Comparison of ENCODE assay signal across 11 cellular contexts in the genomic region with DNA sequence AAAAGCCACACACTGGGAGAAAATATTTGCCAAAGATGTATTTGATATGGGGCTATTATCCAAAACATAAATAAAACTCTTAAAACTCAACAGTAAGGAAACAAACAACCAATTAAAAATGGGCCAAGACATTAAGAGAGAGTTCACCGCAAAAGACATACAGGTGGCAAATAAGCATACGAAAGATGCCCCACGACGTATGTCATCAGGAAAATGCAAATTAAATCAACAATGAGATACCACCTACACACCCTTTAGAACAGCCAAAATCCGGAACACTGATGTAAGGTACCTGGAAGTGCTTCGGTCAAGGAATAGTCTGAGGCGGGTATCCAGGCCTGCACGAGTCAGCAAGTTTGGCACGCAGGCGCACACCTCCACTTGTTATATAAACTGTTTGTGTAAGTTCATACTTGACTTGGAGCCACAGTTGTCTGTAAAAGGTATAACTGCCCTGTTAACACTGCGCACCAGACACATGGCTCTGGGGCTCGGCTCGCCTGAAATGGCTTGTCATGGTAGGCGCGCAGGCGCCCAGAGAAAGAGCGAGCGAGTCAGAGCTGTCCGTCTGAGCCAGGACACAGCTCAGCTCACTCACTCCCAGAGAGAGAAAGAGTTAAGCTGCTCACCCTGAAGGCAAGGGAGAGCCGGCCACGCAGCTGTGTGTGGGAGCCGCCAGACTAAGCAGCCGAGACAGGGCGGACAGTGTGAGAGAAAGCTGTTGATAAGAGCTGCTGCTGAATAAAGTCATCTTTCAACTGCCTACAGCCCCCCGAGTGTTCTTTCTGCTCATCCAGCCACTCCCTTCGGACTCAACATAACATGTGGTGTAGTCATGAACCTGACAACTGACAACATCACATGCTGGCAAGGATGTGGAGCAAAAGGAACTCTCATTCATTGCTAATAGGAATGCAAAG.
DNase-seq lines count a peak whose midpoint lies in the region; ATAC-seq, FAIRE-seq and TF ChIP-seq lines count a peak whose summit lies in the region.
"Had no signal": no experiment of that assay in that cellular context is flagged by ENCODE, and none has a peak within 500 bp of the region (broad histone marks: within the 10 kb centered on the region; RNA-seq: fewer than 3 reads in every experiment).

No MANE protein-coding gene starts in this region.

- no peak overlapping the region; the same call in 1 of the 2 replicates for H3K18ac ChIP-seq in H1 (ENCODE audit: extremely low read depth, low read length)

- H3K27ac ChIP-seq in H1 (ENCODE audit: low read depth, low read length) (no peak overlapping the region), mesodermal cell (ENCODE audit: low read depth, low read length, severe bottlenecking) (peak overlapping the region; percentile 41), transverse colon (peak overlapping the region; percentile 58 to 85 (median 76))
- H3K27ac ChIP-seq: neural progenitor cell had no signal

- H4K5ac ChIP-seq in H1 (ENCODE audit: insufficient read length, low read depth, low read length), result no peak overlapping the region

- H2AK5ac ChIP-seq in H1 (ENCODE audit: low read depth, low read length), result no peak overlapping the region

- FAIRE-seq in H1 (lab: Jason Lieb, UNC), result no peak

- intact Hi-C loops in transverse colon (cut with DNase I; ENCODE audit: low total_unique reads), result loop anchor here (10.0 kb wide), 1 partner anchor 141 kb away; a partner anchor contains a TSS

- peak overlapping the region; percentile 3; the same call in 1 of the 2 replicates for H4K8ac ChIP-seq in H1 (ENCODE audit: extremely low read depth, insufficient read depth, low read length)

- H2BK12ac ChIP-seq in H1 (ENCODE audit: low read depth, low read length), result peak overlapping the region; percentile 76; the same call in 1 of the 2 replicates

- H3K36me3 ChIP-seq in H1 (ENCODE audit: control insufficient read depth in 2 of 4, insufficient read depth in 4 of 4, low read length in 3 of 4) (no peaks in the 10 kb centered on the region), mesodermal cell (ENCODE audit: control insufficient read depth, insufficient read depth, low read length) (no peaks in the 10 kb centered on the region), transverse colon (no peaks in the 10 kb centered on the region)
- H3K36me3 ChIP-seq: neural progenitor cell had no signal

- H3K4me3 ChIP-seq in H1 (ENCODE audit: extremely low read depth in 1 of 4, insufficient read depth in 2 of 4, low read depth in 3 of 4, low read length in 4 of 4), result no peak overlapping the region
- no peak overlapping the region for H3K4me3 ChIP-seq in mesodermal cell (ENCODE audit: extremely low read depth, insufficient read depth, low read length, poor library complexity, severe bottlenecking)
- H3K4me3 ChIP-seq in transverse colon, result peak overlapping the region in 2 of 4 donors; percentile 0 to 13
- H3K4me3 ChIP-seq: neural progenitor cell had no signal

- H3K4me1 ChIP-seq in H1 (replicated peaks in 1 of 4; ENCODE audit: control insufficient read depth in 3 of 4, insufficient read depth in 4 of 4, low read length in 3 of 4), result no peaks in the 10 kb centered on the region; a peak in 2 of 7 replicates
- H3K4me1 ChIP-seq in mesodermal cell (ENCODE audit: control insufficient read depth, insufficient read depth, low read length, poor library complexity, severe bottlenecking), result peaks cover 4% of the 10 kb centered on the region
- H3K4me1 ChIP-seq in transverse colon, result peaks cover 0 to 6% (median 0%) of the 10 kb centered on the region in 4 donors
- H3K4me1 ChIP-seq: neural progenitor cell had no signal

- WGBS in H1 (ENCODE audit: extremely low coverage in 1 of 2, insufficient coverage in 1 of 2, insufficient read length in 1 of 2, insufficient replicate concordance in 2 of 2, low coverage in 1 of 2, low lambda C conversion rate in 2 of 2, missing lambda C conversion rate in 1 of 2), 2 experiments, result 81% methylated on average over 26 of the region's 26 CpGs; no CpG with 5 or more reads in 1 of the 2 experiments
- WGBS in mesodermal cell (ENCODE audit: insufficient coverage in 2 of 2), 2 experiments, result 84 to 89% methylated on average over 24 to 25 of the region's 26 CpGs
- WGBS in transverse colon (ENCODE audit: low coverage in 1 of 2), 2 donors, result 76 to 96% methylated on average over 4 to 26 of the region's 26 CpGs

- H3K79me2 ChIP-seq in H1 (ENCODE audit: control insufficient read depth in 1 of 2, insufficient read depth in 2 of 2, low read length in 2 of 2), result no peaks in the 10 kb centered on the region

- no peak overlapping the region for H3K4ac ChIP-seq in H1 (replicated peaks; ENCODE audit: insufficient read length, low read depth, low read length)

- no peak overlapping the region for H2BK15ac ChIP-seq in H1 (ENCODE audit: low read length)

- TF ChIP-seq RAD21 in H1 (IDR thresholded peaks at IDR 0.05 in 1 of 2, conservative IDR thresholded peaks at IDR 0.05 in 1 of 2; ENCODE audit: low read depth in 2 of 2, low read length in 2 of 2), result no peak

- H3K9ac ChIP-seq in H1 (replicated peaks in 1 of 4; ENCODE audit: extremely low read depth in 1 of 4, low read depth in 3 of 4, low read length in 3 of 4), result no peak overlapping the region
- H3K9ac ChIP-seq: neural progenitor cell had no signal

- peak; percentile 52 for DNase-seq in OCI-M1 (lab: John Stamatoyannopoulos, UW)
- DNase-seq in H1 (ENCODE audit: low read depth in 1 of 2, low spot score in 2 of 2), result no peak
- DNase-seq in transverse colon, result peak; percentile 31
- DNase-seq in hepatic stellate cell (ENCODE audit: low spot score), result no peak
- no peak for DNase-seq in NCI-H1105 (lab: John Stamatoyannopoulos, UW)
- DNase-seq: activated CD4-positive, alpha-beta T cell treated with anti-CD3 and anti-CD28 coated beads for 1 hour; NCI-H2081 had no signal

- no peak overlapping the region for H3K56ac ChIP-seq in H1 (replicated peaks; ENCODE audit: insufficient read length, low read depth, low read length)

- CTCF ChIA-PET in H1 (lab: Charles Lee; ENCODE audit: partially characterized antibody), result interaction anchor here (0.7 to 7.7 kb wide), 2 partner anchors 6 to 192 kb away, joined by 3 to 83 read pairs; no protein-coding TSS in a partner anchor

- H3K27me3 ChIP-seq in H1 (replicated peaks in 1 of 4; ENCODE audit: control insufficient read depth in 3 of 4, extremely low read depth in 1 of 4, insufficient read depth in 3 of 4, low read length in 3 of 4), result no peaks in the 10 kb centered on the region
- no peaks in the 10 kb centered on the region for H3K27me3 ChIP-seq in transverse colon
- H3K27me3 ChIP-seq: neural progenitor cell had no signal

- TF ChIP-seq POLR2A in H1 (IDR thresholded peaks at IDR 0.05; ENCODE audit: control extremely low read depth in 1 of 2, low read depth in 2 of 2, low read length in 2 of 2) (no peak), transverse colon (IDR thresholded peaks at IDR 0.05) (no peak)

- H3K14ac ChIP-seq in H1 (ENCODE audit: insufficient read length), result no peak overlapping the region

- no peaks in the 10 kb centered on the region for H3K79me1 ChIP-seq in H1 (ENCODE audit: low read depth, low read length)

- H3K23me2 ChIP-seq in H1 (ENCODE audit: low read depth, low read length), result no peaks in the 10 kb centered on the region

- TF ChIP-seq CTCF in H1 (IDR thresholded peaks at IDR 0.05; ENCODE audit: control extremely low read depth in 1 of 3, insufficient read depth in 1 of 3, low read depth in 1 of 3, low read length in 3 of 3), result no peak
- TF ChIP-seq CTCF in transverse colon (IDR thresholded peaks at IDR 0.05), result no peak

- H3K4me2 ChIP-seq in H1 (ENCODE audit: insufficient read depth in 1 of 2, low read depth in 2 of 2, low read length in 2 of 2), result no peak overlapping the region
- H3K4me2 ChIP-seq: neural progenitor cell had no signal

- POLR2A ChIA-PET in H1 (lab: Charles Lee; ENCODE audit: partially characterized antibody), result interaction anchor here (0.7 to 1.0 kb wide), 2 partner anchors 112 to 236 kb away, joined by 3 to 4 read pairs; a partner anchor contains a TSS

- H2BK120ac ChIP-seq in H1 (replicated peaks; ENCODE audit: low read depth, low read length), result no peak overlapping the region

- no peak overlapping the region for H3K23ac ChIP-seq in H1 (ENCODE audit: insufficient read length)

- no peak overlapping the region for H2BK20ac ChIP-seq in H1 (ENCODE audit: low read length)

- no peak for TF ChIP-seq EP300 in H1 (IDR thresholded peaks at IDR 0.05; ENCODE audit: borderline replicate concordance in 1 of 2, low read depth in 2 of 2, low read length in 2 of 2)
- no peak for TF ChIP-seq EP300 in transverse colon (IDR thresholded peaks at IDR 0.05; ENCODE audit: low read depth)

- in situ Hi-C loops in transverse colon (cut with MboI; ENCODE audit: low pct_ligation_motif_present in 1 of 4, low pct_unique_long_range_greater_than_20kb in 1 of 4, low sequenced_read_pairs in 3 of 4), result loop anchor here in 2 of 4 donors (25.0 kb wide), 2 partner anchors 203 to 528 kb away; no protein-coding TSS in a partner anchor

- H4K20me1 ChIP-seq in H1 (replicated peaks in 1 of 2; ENCODE audit: control insufficient read depth in 1 of 2, insufficient read depth in 2 of 2, low read length in 2 of 2), result no peaks in the 10 kb centered on the region

- peak overlapping the region; percentile 32; the same call in 1 of the 2 replicates for H2BK5ac ChIP-seq in H1 (ENCODE audit: low read depth, low read length)

- H2AFZ ChIP-seq in H1 (ENCODE audit: low read length), result peak overlapping the region; percentile 49; the same call in 1 of the 2 replicates
- H2AFZ ChIP-seq: neural progenitor cell had no signal

- H3K9me3 ChIP-seq in H1 (ENCODE audit: insufficient read depth in 2 of 2, low read depth in 1 of 2, low read length in 1 of 2), result no peaks in the 10 kb centered on the region
- H3K9me3 ChIP-seq in mesodermal cell (ENCODE audit: control insufficient read depth, low read length), result no peaks in the 10 kb centered on the region
- no peaks in the 10 kb centered on the region for H3K9me3 ChIP-seq in transverse colon

- no peak for ATAC-seq in HG02571 (IDR thresholded peaks at IDR 0.05; ENCODE audit: unreplicated experiment)
- ATAC-seq in GM21619 (IDR thresholded peaks at IDR 0.05; ENCODE audit: unreplicated experiment), result no peak

- no peak overlapping the region for H4K91ac ChIP-seq in H1 (replicated peaks; ENCODE audit: insufficient read length, low read length)

TF ChIP-seq in H1, 55 proteins besides CTCF, POLR2A, EP300 and RAD21:
- TF ChIP-seq TAF1 (IDR thresholded peaks at IDR 0.05; ENCODE audit: low read depth, low read length) (no peak), BACH1 (IDR thresholded peaks at IDR 0.05; ENCODE audit: low read length) (peak; percentile 86), MAFK (IDR thresholded peaks at IDR 0.05; ENCODE audit: low read depth, low read length) (peak; percentile 56; the same call in 1 of the 2 replicates)

Comparison
In these comparisons a context has a peak if more than half of its experiments do, and no peak if none do; other contexts are left out.
1. DNase-seq: peak in OCI-M1 (single experiment) and transverse colon (single experiment); none in H1 (0 of 2), hepatic stellate cell (single experiment) and NCI-H1105 (single experiment).